ENCODE assay signal across 18 cellular contexts in genomic region chr2:44836916-44837315, GRCh38.
"Had no signal": no experiment of that assay in that cellular context is flagged by ENCODE, and none has a peak within 500 bp of the region (broad histone marks: within the 10 kb centered on the region; RNA-seq: fewer than 3 reads in every experiment).

No MANE protein-coding gene starts in this region.

- H3K4me3 ChIP-seq: coronary artery, lower lobe of right lung, pancreas, spleen, thoracic aorta, tibial nerve, upper lobe of left lung had no signal

- H3K36me3 ChIP-seq: lower lobe of right lung, pancreas, spleen, thoracic aorta, tibial nerve, upper lobe of left lung had no signal

- H3K4me1 Mint-ChIP-seq: immature natural killer cell; naive thymus-derived CD8-positive, alpha-beta T cell had no signal

- H3K4me3 Mint-ChIP-seq: immature natural killer cell; naive thymus-derived CD8-positive, alpha-beta T cell; nephron progenitor cell; stimulated activated naive B cell treated with anti-CD40 and anti-IgM and Interleukin-4, amounts not matched to agents 10 μg/mL and 1 μg/mL and 100 μg/mL, for 72 hours; stimulated activated naive CD8-positive, alpha-beta T cell treated with anti-CD3 and anti-CD28 coated beads, Interleukin-15, Interleukin-2, amounts not matched to agents 100 ng/mL and 50 ng/mL, for 24 hours had no signal

- H3K27me3 ChIP-seq: pancreas, spleen, tibial nerve, upper lobe of left lung had no signal

- H3K9me3 ChIP-seq: pancreas, thoracic aorta, upper lobe of left lung had no signal

- H3K9me3 Mint-ChIP-seq: stimulated activated naive CD8-positive, alpha-beta T cell treated with anti-CD3 and anti-CD28 coated beads, Interleukin-15, Interleukin-2, amounts not matched to agents 100 ng/mL and 50 ng/mL, for 24 hours had no signal

- H3K27ac ChIP-seq: coronary artery, lower lobe of right lung, pancreas, spleen, thoracic aorta, tibial nerve, upper lobe of left lung had no signal

- H3K36me3 Mint-ChIP-seq: immature natural killer cell; naive thymus-derived CD8-positive, alpha-beta T cell had no signal

- H3K27ac Mint-ChIP-seq: immature natural killer cell; naive thymus-derived CD8-positive, alpha-beta T cell; nephron progenitor cell; stimulated activated naive B cell treated with anti-CD40 and anti-IgM and Interleukin-4, amounts not matched to agents 10 μg/mL and 1 μg/mL and 100 μg/mL, for 72 hours had no signal

- H3K4me1 ChIP-seq: lower lobe of right lung, pancreas, spleen, tibial nerve, upper lobe of left lung had no signal

- DNase-seq: dermis blood vessel endothelial cell; effector memory CD4-positive, alpha-beta T cell; erythroblast; hypothalamus; immature natural killer cell; left ventricle myocardium superior; lower lobe of right lung; naive thymus-derived CD8-positive, alpha-beta T cell; nephron progenitor cell; occipital lobe; pancreas; spleen; stimulated activated naive B cell treated with anti-CD40 and anti-IgM and Interleukin-4, amounts not matched to agents 10 μg/mL and 1 μg/mL and 100 μg/mL, for 72 hours; upper lobe of left lung had no signal
